1 cellular context compared by ENCODE assay signal in genomic region chr6:22028403-22028802, GRCh38.
TF ChIP-seq lines count a peak whose summit lies in the region.

No MANE protein-coding gene starts in this region.

TF ChIP-seq in GM12878, 131 proteins besides CTCF, POLR2A, EP300 and RAD21 (continued from another document):
- peak; percentile 64; the same call in 1 of the 2 replicates for TF ChIP-seq ZNF687 (IDR thresholded peaks at IDR 0.05)
- peak; percentile 31 for TF ChIP-seq MEF2B (IDR thresholded peaks at IDR 0.05; ENCODE audit: partially characterized antibody, poor library complexity, severe bottlenecking)
- TF ChIP-seq DPF2 (IDR thresholded peaks at IDR 0.05): 0 out of 2 replicates have a peak, but pooled peaks have one; percentile 16
- TF ChIP-seq TAF1 (IDR thresholded peaks at IDR 0.05; ENCODE audit: borderline replicate concordance, low read depth, low read length): 0 out of 2 replicates have a peak, but pooled peaks have one; percentile 39
- TF ChIP-seq HDGF (IDR thresholded peaks at IDR 0.05): no peak
- peak; percentile 37; the same call in 1 of the 2 replicates for TF ChIP-seq IKZF1 (conservative IDR thresholded peaks at IDR 0.05)
- TF ChIP-seq NFIC (IDR thresholded peaks at IDR 0.05; ENCODE audit: low read depth, low read length): peak; percentile 45; the same call in 1 of the 2 replicates
- TF ChIP-seq SPI1 (IDR thresholded peaks at IDR 0.05; ENCODE audit: borderline replicate concordance, insufficient read depth, low read depth, low read length): peak; percentile 28; the same call in 1 of the 2 replicates
- TF ChIP-seq EED (IDR thresholded peaks at IDR 0.05; ENCODE audit: low read depth): peak; percentile 47
- no peak for TF ChIP-seq IKZF2 (IDR thresholded peaks at IDR 0.05)
- TF ChIP-seq SMAD5 (IDR thresholded peaks at IDR 0.05; ENCODE audit: low read depth): no peak
- TF ChIP-seq JUND (IDR thresholded peaks at IDR 0.05; ENCODE audit: low read depth, low read length): no peak
- TF ChIP-seq FOXM1 (IDR thresholded peaks at IDR 0.05; ENCODE audit: low read depth, low read length): peak; percentile 26; the same call in 1 of the 2 replicates
- 0 out of 2 replicates have a peak, but pooled peaks have one; percentile 15 for TF ChIP-seq YY1 (IDR thresholded peaks at IDR 0.05; ENCODE audit: low read depth, low read length)
- 0 out of 2 replicates have a peak, but pooled peaks have one; percentile 31 for TF ChIP-seq ZNF24 (IDR thresholded peaks at IDR 0.05)
- peak; percentile 78 for TF ChIP-seq MTA2 (IDR thresholded peaks at IDR 0.05; ENCODE audit: low read depth)
